ENCODE assay signal across 8 cellular contexts in genomic region chr5:95781101-95781583, GRCh38. TPM values are rescaled to one million over a fixed set of nuclear protein-coding genes. Genes with fewer than 3 reads are reported as not detected.
DNase-seq lines count a peak whose midpoint lies in the region; ATAC-seq, FAIRE-seq and TF ChIP-seq lines count a peak whose summit lies in the region.

No MANE protein-coding gene starts in this region.

- peak; percentile 96 for ATAC-seq in HG03432 (IDR thresholded peaks at IDR 0.05; ENCODE audit: unreplicated experiment)

- peak; percentile 24 for FAIRE-seq in H1 (lab: Jason Lieb, UNC)

- no peak overlapping the region for H3K4me3 ChIP-seq in H1 (ENCODE audit: extremely low read depth in 1 of 4, insufficient read depth in 2 of 4, low read depth in 3 of 4, low read length in 4 of 4)

- TF ChIP-seq EP300 in H1 (IDR thresholded peaks at IDR 0.05; ENCODE audit: borderline replicate concordance in 1 of 2, low read depth in 2 of 2, low read length in 2 of 2): no peak

- H3K56ac ChIP-seq in H1 (replicated peaks; ENCODE audit: insufficient read length, low read depth, low read length): no peak overlapping the region

- no peak overlapping the region for H4K5ac ChIP-seq in H1 (ENCODE audit: insufficient read length, low read depth, low read length)

- H3K18ac ChIP-seq in H1 (ENCODE audit: extremely low read depth, low read length): no peak overlapping the region

- POLR2A ChIA-PET in H1 (lab: Charles Lee; ENCODE audit: partially characterized antibody): interaction anchor here (0.6 to 1.3 kb wide), 3 partner anchors 20 to 46 kb away, joined by 3 to 4 read pairs (median 4); partner anchors contain the start of gene GLRX

- no peak overlapping the region for H2BK5ac ChIP-seq in H1 (ENCODE audit: low read depth, low read length)

- H3K36me3 ChIP-seq in H1 (ENCODE audit: control insufficient read depth in 2 of 4, insufficient read depth in 4 of 4, low read length in 3 of 4): no peaks in the 10 kb centered on the region

- no peak overlapping the region for H3K9ac ChIP-seq in H1 (replicated peaks in 1 of 4; ENCODE audit: extremely low read depth in 1 of 4, low read depth in 3 of 4, low read length in 3 of 4)

- H3K14ac ChIP-seq in H1 (ENCODE audit: insufficient read length): no peak overlapping the region

- WGBS in H1 (ENCODE audit: extremely low coverage in 1 of 2, insufficient coverage in 1 of 2, insufficient read length in 1 of 2, insufficient replicate concordance in 2 of 2, low coverage in 1 of 2, low lambda C conversion rate in 2 of 2, missing lambda C conversion rate in 1 of 2), 2 experiments: 43% methylated on average over 4 of the region's 4 CpGs; no CpG with 5 or more reads in 1 of the 2 experiments

- H3K4me1 ChIP-seq in H1 (replicated peaks in 1 of 4; ENCODE audit: control insufficient read depth in 3 of 4, insufficient read depth in 4 of 4, low read length in 3 of 4): no peaks in the 10 kb centered on the region

- CTCF ChIA-PET in H1 (lab: Charles Lee; ENCODE audit: partially characterized antibody): interaction anchor here (0.6 to 4.7 kb wide), 46 partner anchors 9 to 556 kb away, joined by 3 to 120 read pairs (median 6); partner anchors contain the start of genes GLRX, RFESD and RHOBTB3

- no peaks in the 10 kb centered on the region for H3K79me2 ChIP-seq in H1 (ENCODE audit: control insufficient read depth in 1 of 2, insufficient read depth in 2 of 2, low read length in 2 of 2)

- no peaks in the 10 kb centered on the region for H3K9me3 ChIP-seq in H1 (ENCODE audit: insufficient read depth in 2 of 2, low read depth in 1 of 2, low read length in 1 of 2)

- peak; percentile 95 to 96 for TF ChIP-seq RAD21 in H1 (IDR thresholded peaks at IDR 0.05 in 1 of 2, conservative IDR thresholded peaks at IDR 0.05 in 1 of 2; ENCODE audit: low read depth in 2 of 2, low read length in 2 of 2)

- H3K4ac ChIP-seq in H1 (replicated peaks; ENCODE audit: insufficient read length, low read depth, low read length): no peak overlapping the region

- H2BK12ac ChIP-seq in H1 (ENCODE audit: low read depth, low read length): no peak overlapping the region

- no peak overlapping the region for H3K23ac ChIP-seq in H1 (ENCODE audit: insufficient read length)

- no peaks in the 10 kb centered on the region for H3K27me3 ChIP-seq in H1 (replicated peaks in 1 of 4; ENCODE audit: control insufficient read depth in 3 of 4, extremely low read depth in 1 of 4, insufficient read depth in 3 of 4, low read length in 3 of 4)

- DNase-seq in CD1c-positive myeloid dendritic cell (ENCODE audit: extremely low spot score) (peak; percentile 79), GM19240 (ENCODE audit: insufficient read length, low spot score) (peak; percentile 35), NCI-H82 treated with DMSO at 0.1 percent for 48 hours (lab: John Stamatoyannopoulos, UW; ENCODE audit: unreplicated experiment) (peak; percentile 0), H1 (ENCODE audit: low read depth in 1 of 2, low spot score in 2 of 2) (peak; percentile 44 to 73), midbrain (lab: John Stamatoyannopoulos, UW) (peak; percentile 84)
- DNase-seq in activated CD8-positive, alpha-beta memory T cell treated with anti-CD3 and anti-CD28 coated beads for 24 hours: peak; percentile 86
- peak; percentile 21 to 60 for DNase-seq in stimulated activated CD8-positive, alpha-beta memory T cell treated with anti-CD3 and anti-CD28 coated beads, Interleukin-15, amount 100 ng/mL, for 4 hours (ENCODE audit: low read depth in 2 of 2)

- H3K4me2 ChIP-seq in H1 (ENCODE audit: insufficient read depth in 1 of 2, low read depth in 2 of 2, low read length in 2 of 2): no peak overlapping the region

- TF ChIP-seq CTCF in H1 (IDR thresholded peaks at IDR 0.05; ENCODE audit: control extremely low read depth in 1 of 3, insufficient read depth in 1 of 3, low read depth in 1 of 3, low read length in 3 of 3): peak; percentile 69 to 94 (median 84)

- no peaks in the 10 kb centered on the region for H3K79me1 ChIP-seq in H1 (ENCODE audit: low read depth, low read length)

- no peak overlapping the region for H4K8ac ChIP-seq in H1 (ENCODE audit: extremely low read depth, insufficient read depth, low read length)

- H2BK15ac ChIP-seq in H1 (ENCODE audit: low read length): no peak overlapping the region

- H2AK5ac ChIP-seq in H1 (ENCODE audit: low read depth, low read length): no peak overlapping the region

- H2AFZ ChIP-seq in H1 (ENCODE audit: low read length): no peak overlapping the region

- no peak for TF ChIP-seq POLR2A in H1 (IDR thresholded peaks at IDR 0.05; ENCODE audit: control extremely low read depth in 1 of 2, low read depth in 2 of 2, low read length in 2 of 2)

- H2BK120ac ChIP-seq in H1 (replicated peaks; ENCODE audit: low read depth, low read length): no peak overlapping the region

- no peaks in the 10 kb centered on the region for H4K20me1 ChIP-seq in H1 (replicated peaks in 1 of 2; ENCODE audit: control insufficient read depth in 1 of 2, insufficient read depth in 2 of 2, low read length in 2 of 2)

- no peak overlapping the region for H3K27ac ChIP-seq in H1 (ENCODE audit: low read depth, low read length)

- no peak overlapping the region for H4K91ac ChIP-seq in H1 (replicated peaks; ENCODE audit: insufficient read length, low read length)

- H3K23me2 ChIP-seq in H1 (ENCODE audit: low read depth, low read length): no peaks in the 10 kb centered on the region

- H2BK20ac ChIP-seq in H1 (ENCODE audit: low read length): no peak overlapping the region

TF ChIP-seq in H1, 55 proteins besides CTCF, POLR2A, EP300 and RAD21:
- TF ChIP-seq, protein P1, sequence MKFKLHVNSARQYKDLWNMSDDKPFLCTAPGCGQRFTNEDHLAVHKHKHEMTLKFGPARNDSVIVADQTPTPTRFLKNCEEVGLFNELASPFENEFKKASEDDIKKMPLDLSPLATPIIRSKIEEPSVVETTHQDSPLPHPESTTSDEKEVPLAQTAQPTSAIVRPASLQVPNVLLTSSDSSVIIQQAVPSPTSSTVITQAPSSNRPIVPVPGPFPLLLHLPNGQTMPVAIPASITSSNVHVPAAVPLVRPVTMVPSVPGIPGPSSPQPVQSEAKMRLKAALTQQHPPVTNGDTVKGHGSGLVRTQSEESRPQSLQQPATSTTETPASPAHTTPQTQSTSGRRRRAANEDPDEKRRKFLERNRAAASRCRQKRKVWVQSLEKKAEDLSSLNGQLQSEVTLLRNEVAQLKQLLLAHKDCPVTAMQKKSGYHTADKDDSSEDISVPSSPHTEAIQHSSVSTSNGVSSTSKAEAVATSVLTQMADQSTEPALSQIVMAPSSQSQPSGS (IDR thresholded peaks at IDR 0.05; ENCODE audit: low read length): no peak
- TF ChIP-seq PHF8 (conservative IDR thresholded peaks at IDR 0.05; ENCODE audit: low read depth, low read length): no peak
- TF ChIP-seq POU5F1 (IDR thresholded peaks at IDR 0.05; ENCODE audit: low read depth, low read length): no peak
- TF ChIP-seq EGR1 (IDR thresholded peaks at IDR 0.05; ENCODE audit: borderline replicate concordance, low read depth, low read length): no peak
- no peak for TF ChIP-seq SRF (IDR thresholded peaks at IDR 0.05; ENCODE audit: low read depth, low read length)
- TF ChIP-seq SP4 (IDR thresholded peaks at IDR 0.05; ENCODE audit: low read length): 0 out of 2 replicates have a peak, but pooled peaks have one; percentile 43

RNA-seq across cellular contexts. Expression of gene GLRX, which starts 41.4 kb away (rescaled TPM):
- total RNA-seq in H1 (2021; fragmentation: NEBNext Ultra II Directional; extraction: Animal tissue kit (Norgen Biotek cat#: 25700)): 21.6 and 22.9 TPM in 2 replicates
- 13.2 and 31.2 TPM in 2 replicates for polyA plus RNA-seq in H1 (2011; rRNA removed)
- polyA plus RNA-seq in H1 (2011; cell fraction: cytosol; rRNA removed): 49.0 TPM
- polyA plus RNA-seq in H1 (2011; cell fraction: nucleus; rRNA removed): 23.8 TPM
- polyA plus RNA-seq in H1 (2012, experiment 1 of 2): 47.6 to 52.5 TPM (median 49.8 TPM) in 4 replicates
- 6.8 TPM for polyA plus RNA-seq in H1 (2012, experiment 2 of 2)
- 21.4 TPM for polyA plus RNA-seq in H1 (2013, experiment 1 of 2)
- polyA plus RNA-seq in H1 (2013, experiment 2 of 2): 21.3 TPM
- 23.9 and 28.2 TPM in 2 replicates for polyA minus RNA-seq in H1 (2011; rRNA and poly(A)+ RNA removed)
- polyA minus RNA-seq in H1 (2011; cell fraction: cytosol; rRNA and poly(A)+ RNA removed): 8.4 TPM
- polyA minus RNA-seq in H1 (2011; cell fraction: nucleus; rRNA and poly(A)+ RNA removed): 34.3 TPM

RNA-seq across cellular contexts. Expression of gene RHOBTB3, which starts 50.0 kb away (rescaled TPM):
- total RNA-seq in H1 (2021; fragmentation: NEBNext Ultra II Directional; extraction: Animal tissue kit (Norgen Biotek cat#: 25700)): 8.2 and 11.5 TPM in 2 replicates
- 16.1 and 17.5 TPM in 2 replicates for polyA plus RNA-seq in H1 (2011; rRNA removed)
- 10.9 TPM for polyA plus RNA-seq in H1 (2011; cell fraction: cytosol; rRNA removed)
- 14.9 TPM for polyA plus RNA-seq in H1 (2011; cell fraction: nucleus; rRNA removed)
- 8.1 to 16.9 TPM (median 13.1 TPM) in 4 replicates for polyA plus RNA-seq in H1 (2012, experiment 1 of 2)
- polyA plus RNA-seq in H1 (2012, experiment 2 of 2): 0.64 TPM
- 8.8 TPM for polyA plus RNA-seq in H1 (2013, experiment 1 of 2)
- 11.7 TPM for polyA plus RNA-seq in H1 (2013, experiment 2 of 2)
- 42.5 and 52.5 TPM in 2 replicates for polyA minus RNA-seq in H1 (2011; rRNA and poly(A)+ RNA removed)
- polyA minus RNA-seq in H1 (2011; cell fraction: cytosol; rRNA and poly(A)+ RNA removed): 30.8 TPM
- polyA minus RNA-seq in H1 (2011; cell fraction: nucleus; rRNA and poly(A)+ RNA removed): 33.2 TPM

Comparison
In these comparisons a context has a peak if more than half of its experiments do, and no peak if none do; other contexts are left out.
1. DNase-seq: peak in every context shown above with its lines; median percentile 86 in activated CD8-positive, alpha-beta memory T cell treated with anti-CD3 and anti-CD28 coated beads for 24 hours; 84 in midbrain; 79 in CD1c-positive myeloid dendritic cell; 58 in H1; 40 in stimulated activated CD8-positive, alpha-beta memory T cell treated with anti-CD3 and anti-CD28 coated beads, Interleukin-15, amount 100 ng/mL, for 4 hours; 35 in GM19240; 0 in NCI-H82 treated with DMSO at 0.1 percent for 48 hours.